Comparison of ENCODE assay signal across 8 cellular contexts in genomic region chr15:40097968-40098476, GRCh38. TPM values are rescaled to one million over a fixed set of nuclear protein-coding genes. Genes with fewer than 3 reads are reported as not detected.
A peak's percentile ranks its signal among the peaks of the same experiment; 100 is the strongest.
DNase-seq lines count a peak whose midpoint lies in the region; ATAC-seq and TF ChIP-seq lines count a peak whose summit lies in the region.

No MANE protein-coding gene starts in this region.

- H3K4me1 Mint-ChIP-seq in neural progenitor cell: peaks cover 84% of the 10 kb centered on the region

- no peak overlapping the region for H3K27ac Mint-ChIP-seq in neural progenitor cell

- peaks cover 38% of the 10 kb centered on the region for H3K36me3 Mint-ChIP-seq in neural progenitor cell

- H3K27ac ChIP-seq in caudate nucleus (ENCODE audit: low read depth, low read length) (peak overlapping the region; percentile 87), neural progenitor cell (no peak overlapping the region)

- peaks cover 11% of the 10 kb centered on the region for H3K27me3 Mint-ChIP-seq in neural progenitor cell (ENCODE audit: insufficient read depth, low read depth)

- TF ChIP-seq CTCF in neural progenitor cell (IDR thresholded peaks at IDR 0.05): no peak

- no peaks in the 10 kb centered on the region for H3K36me3 ChIP-seq in neural progenitor cell

- H3K9ac ChIP-seq in neural progenitor cell: no peak overlapping the region

- H3K9me3 ChIP-seq in neural progenitor cell (ENCODE audit: low read depth): no peaks in the 10 kb centered on the region

- ATAC-seq in GM18502 (IDR thresholded peaks at IDR 0.05; ENCODE audit: poor library complexity, unreplicated experiment) (peak; percentile 4), HG03135 (IDR thresholded peaks at IDR 0.05; ENCODE audit: unreplicated experiment) (no peak), GM18861 (IDR thresholded peaks at IDR 0.05; ENCODE audit: unreplicated experiment) (no peak)

- H3K4me2 ChIP-seq in neural progenitor cell: no peak overlapping the region

- peaks cover 58% of the 10 kb centered on the region for H4K20me1 ChIP-seq in neural progenitor cell (ENCODE audit: low read depth)

- H3K9me3 Mint-ChIP-seq in neural progenitor cell: no peaks in the 10 kb centered on the region

- peaks cover 16% of the 10 kb centered on the region for H3F3A ChIP-seq in neural progenitor cell (ENCODE audit: low read depth)

- peaks cover 44% of the 10 kb centered on the region for H3K4me1 ChIP-seq in neural progenitor cell

- no peaks in the 10 kb centered on the region for H3K79me2 ChIP-seq in neural progenitor cell (ENCODE audit: low read depth)

- H3K4me3 ChIP-seq in neural progenitor cell: no peak overlapping the region

- H3K4me3 Mint-ChIP-seq in neural progenitor cell: peak overlapping the region; percentile 75

- DNase-seq in MV-4-11 (lab: John Stamatoyannopoulos, UW): peak; percentile 75
- peak in 1 of 61 donors; percentile 13 for DNase-seq in caudate nucleus (lab: John Stamatoyannopoulos, UW)
- DNase-seq in neural progenitor cell (ENCODE audit: low spot score): no peak
- no peak for DNase-seq in stimulated activated naive CD4-positive, alpha-beta T cell treated with Interleukin-2 at 50 U/mL for 16 hours (lab: John Stamatoyannopoulos, UW)
- no peak for DNase-seq in putamen (ENCODE audit: low spot score)

- no peak overlapping the region for H2AFZ ChIP-seq in neural progenitor cell (replicated peaks)

- peaks cover 46% of the 10 kb centered on the region for H3K27me3 ChIP-seq in neural progenitor cell

RNA-seq across cellular contexts. Expression of gene BMF, which starts 10.7 kb away (rescaled TPM):
- total RNA-seq in neural progenitor cell (ENCODE audit: low replicate concordance): 8.0 and 12.1 TPM in 2 replicates

RNA-seq across cellular contexts. Expression of gene SRP14, which starts 59.0 kb away (rescaled TPM):
- total RNA-seq in neural progenitor cell (ENCODE audit: low replicate concordance): 250 and 461 TPM in 2 replicates
